ENCODE assay signal across 11 cellular contexts in genomic region chr7:96221888-96222287, GRCh38.
"Had no signal": no experiment of that assay in that cellular context is flagged by ENCODE, and none has a peak within 500 bp of the region (broad histone marks: within the 10 kb centered on the region; RNA-seq: fewer than 3 reads in every experiment).

No MANE protein-coding gene starts in this region.

- FAIRE-seq: H1, H54 had no signal

- H3K4me3 ChIP-seq: GM23248, GM23338, HAP-1 had no signal

- H3K9me3 ChIP-seq: HAP-1 had no signal

- ATAC-seq: GM23338, HCT116 had no signal

- H3K9ac ChIP-seq: GM23248 had no signal

- H2AFZ ChIP-seq: GM23248, GM23338 had no signal

- H3K4me2 ChIP-seq: GM23338 had no signal

- H3K36me3 ChIP-seq: HAP-1 had no signal

- DNase-seq: GM23248, GOT3, H7, H9, HCEC 1CT, HFFc6 had no signal

- H3K27ac ChIP-seq: GM23248 had no signal
